ENCODE assay signal across 5 cellular contexts in genomic region chr1:68058053-68058452, GRCh38. TPM values are rescaled to one million over a fixed set of nuclear protein-coding genes. Genes with fewer than 3 reads are reported as not detected.
"Had no signal": no experiment of that assay in that cellular context is flagged by ENCODE, and none has a peak within 500 bp of the region (broad histone marks: within the 10 kb centered on the region; RNA-seq: fewer than 3 reads in every experiment).

No MANE protein-coding gene starts in this region.

RNA-seq across cellular contexts. Expression of gene DIRAS3, which starts 7.6 kb away (rescaled TPM):
- total RNA-seq: activated CD4-positive, alpha-beta memory T cell treated with anti-CD3 and anti-CD28 coated beads for 36 hours; activated CD4-positive, alpha-beta T cell treated with anti-CD3 and anti-CD28 coated beads, Interleukin-2, amount 10 ng/mL, durations not matched to agents 24 days and 14 days; activated naive CD8-positive, alpha-beta T cell treated with anti-CD3 and anti-CD28 coated beads, Interleukin-2, amount 10 ng/mL, durations not matched to agents 7 days and 5 days; mononuclear cell; natural killer cell had no signal
